Comparison of ENCODE assay signal across 8 cellular contexts in genomic region chr12:100413006-100413405, GRCh38. TPM values are rescaled to one million over a fixed set of nuclear protein-coding genes. Genes with fewer than 3 reads are reported as not detected.
"Had no signal": no experiment of that assay in that cellular context is flagged by ENCODE, and none has a peak within 500 bp of the region (broad histone marks: within the 10 kb centered on the region; RNA-seq: fewer than 3 reads in every experiment).

No MANE protein-coding gene starts in this region.

- H3K9me3 Mint-ChIP-seq: H9 had no signal

- ATAC-seq: K562 had no signal

- DNase-seq: GOT3, H9, HCEC 1CT, IMR-90 had no signal

- H3K4me3 ChIP-seq: K562 had no signal

- H3K4me3 Mint-ChIP-seq: H9 had no signal

- FAIRE-seq: H54, HTR-8/SVneo, K562 had no signal

RNA-seq across cellular contexts. Expression of gene SLC17A8, which starts 56.1 kb away (rescaled TPM):
- total RNA-seq: H9, HT-29, IMR-90, K562 had no signal
- polyA plus RNA-seq: IMR-90 had no signal
